14 cellular contexts compared by ENCODE assay signal in genomic region chr10:124683816-124684215, GRCh38.
DNase-seq lines count a peak whose midpoint lies in the region; ATAC-seq and TF ChIP-seq lines count a peak whose summit lies in the region.
"Had no signal": no experiment of that assay in that cellular context is flagged by ENCODE, and none has a peak within 500 bp of the region (broad histone marks: within the 10 kb centered on the region; RNA-seq: fewer than 3 reads in every experiment).

No MANE protein-coding gene starts in this region.

- WGBS in tibial nerve, 2 donors: 45 to 53% methylated on average over 5 of the region's 5 CpGs

- H3K27ac ChIP-seq in lower lobe of right lung (peak overlapping the region; percentile 47), tibial nerve (peak overlapping the region; percentile 51 to 95 (median 81))

- CTCF ChIA-PET in activated CD8-positive, alpha-beta T cell treated with anti-CD3 and anti-CD28 coated beads for 36 hours (lab: Charles Lee): interaction anchor here (1.1 to 3.0 kb wide), 5 partner anchors 10 to 58 kb away, joined by 3 to 9 read pairs (median 6); no protein-coding TSS in a partner anchor

- H3K4me3 Mint-ChIP-seq in activated naive CD4-positive, alpha-beta T cell treated with anti-CD3 and anti-CD28 coated beads, Interleukin-2, amount 50 U/mL, for 24 hours: peak overlapping the region; percentile 60
- H3K4me3 Mint-ChIP-seq in activated CD8-positive, alpha-beta T cell treated with anti-CD3 and anti-CD28 coated beads for 36 hours: no peak overlapping the region
- H3K4me3 Mint-ChIP-seq: nephron progenitor cell had no signal

- no peak for DNase-seq in activated naive CD4-positive, alpha-beta T cell treated with anti-CD3 and anti-CD28 coated beads, Interleukin-2, amount 50 U/mL, for 72 hours (ENCODE audit: low spot score in 2 of 2)
- no peak for DNase-seq in activated CD8-positive, alpha-beta T cell treated with anti-CD3 and anti-CD28 coated beads for 36 hours
- DNase-seq in lower lobe of right lung (no peak), tibial nerve (ENCODE audit: low spot score in 2 of 2) (no peak), SHP77 treated with DMSO at 0.1 percent for 48 hours (lab: John Stamatoyannopoulos, UW) (no peak), COLO829 (ENCODE audit: low spot score) (no peak), iPS-NIHi7 (ENCODE audit: extremely low spot score) (no peak)
- DNase-seq: ACHN, DMS79 treated with DMSO at 0.1 percent for 48 hours, NCI-H2227 treated with DMSO at 0.1 percent for 48 hours, nephron progenitor cell, T-helper 2 cell had no signal

- peaks cover 21% of the 10 kb centered on the region for H3K36me3 ChIP-seq in lower lobe of right lung
- H3K36me3 ChIP-seq in tibial nerve: peaks cover 0 to 20% (median 0%) of the 10 kb centered on the region in 3 donors

- H3K4me1 ChIP-seq in lower lobe of right lung (peaks cover 86% of the 10 kb centered on the region), tibial nerve (peaks cover 0 to 100% (median 75%) of the 10 kb centered on the region in 4 donors)

- H3K27me3 Mint-ChIP-seq in activated naive CD4-positive, alpha-beta T cell treated with anti-CD3 and anti-CD28 coated beads, Interleukin-2, amount 50 U/mL, for 24 hours: no peaks in the 10 kb centered on the region
- H3K27me3 Mint-ChIP-seq in activated CD8-positive, alpha-beta T cell treated with anti-CD3 and anti-CD28 coated beads for 36 hours: no peaks in the 10 kb centered on the region
- H3K27me3 Mint-ChIP-seq: activated naive CD8-positive, alpha-beta T cell had no signal

- H3K27me3 ChIP-seq in lower lobe of right lung (ENCODE audit: low read depth): no peaks in the 10 kb centered on the region
- H3K27me3 ChIP-seq in tibial nerve: no peaks in the 10 kb centered on the region

- POLR2A ChIA-PET in activated CD8-positive, alpha-beta T cell treated with anti-CD3 and anti-CD28 coated beads for 36 hours (lab: Charles Lee): interaction anchor here (1.1 to 1.8 kb wide), 3 partner anchors 11 to 32 kb away, joined by 3 to 5 read pairs (median 4); no protein-coding TSS in a partner anchor

- peaks cover 16% of the 10 kb centered on the region for H3K36me3 Mint-ChIP-seq in activated naive CD4-positive, alpha-beta T cell treated with anti-CD3 and anti-CD28 coated beads, Interleukin-2, amount 50 U/mL, for 24 hours
- H3K36me3 Mint-ChIP-seq in activated naive CD4-positive, alpha-beta T cell treated with anti-CD3 and anti-CD28 coated beads, Interleukin-2, amount 50 U/mL, for 72 hours: peaks cover 17 to 25% of the 10 kb centered on the region in 2 donors
- peaks cover 46% of the 10 kb centered on the region for H3K36me3 Mint-ChIP-seq in activated CD8-positive, alpha-beta T cell treated with anti-CD3 and anti-CD28 coated beads for 36 hours (ENCODE audit: low read depth)

- no peaks in the 10 kb centered on the region for H3K9me3 Mint-ChIP-seq in activated naive CD4-positive, alpha-beta T cell treated with anti-CD3 and anti-CD28 coated beads, Interleukin-2, amount 50 U/mL, for 24 hours
- no peaks in the 10 kb centered on the region for H3K9me3 Mint-ChIP-seq in activated naive CD4-positive, alpha-beta T cell treated with anti-CD3 and anti-CD28 coated beads, Interleukin-2, amount 50 U/mL, for 72 hours
- H3K9me3 Mint-ChIP-seq in activated CD8-positive, alpha-beta T cell treated with anti-CD3 and anti-CD28 coated beads for 36 hours: no peaks in the 10 kb centered on the region
- H3K9me3 Mint-ChIP-seq: nephron progenitor cell had no signal

- TF ChIP-seq POLR2A in tibial nerve (IDR thresholded peaks at IDR 0.05): no peak

- intact Hi-C loops in activated CD8-positive, alpha-beta T cell treated with anti-CD3 and anti-CD28 coated beads for 36 hours (cut with micrococcal nuclease): no loop called here
- intact Hi-C loops in lower lobe of right lung (cut with DNase I): no loop called here

- H3K4me3 ChIP-seq in lower lobe of right lung (no peak overlapping the region), tibial nerve (no peak overlapping the region)

- no peak for TF ChIP-seq EP300 in tibial nerve (IDR thresholded peaks at IDR 0.05)

- no peak for TF ChIP-seq CTCF in activated CD8-positive, alpha-beta T cell treated with anti-CD3 and anti-CD28 coated beads for 36 hours (IDR thresholded peaks at IDR 0.05)
- no peak for TF ChIP-seq CTCF in lower lobe of right lung (IDR thresholded peaks at IDR 0.05)
- TF ChIP-seq CTCF in tibial nerve (IDR thresholded peaks at IDR 0.05): no peak

- no peak for ATAC-seq in activated naive CD4-positive, alpha-beta T cell treated with anti-CD3 and anti-CD28 coated beads, Interleukin-2, amount 50 U/mL, for 72 hours
- no peak for ATAC-seq in activated CD8-positive, alpha-beta T cell treated with anti-CD3 and anti-CD28 coated beads for 36 hours
- no peak for ATAC-seq in lower lobe of right lung

- peaks cover 85% of the 10 kb centered on the region for H3K4me1 Mint-ChIP-seq in activated naive CD4-positive, alpha-beta T cell treated with anti-CD3 and anti-CD28 coated beads, Interleukin-2, amount 50 U/mL, for 24 hours
- H3K4me1 Mint-ChIP-seq in activated CD8-positive, alpha-beta T cell treated with anti-CD3 and anti-CD28 coated beads for 36 hours (ENCODE audit: low read depth): peaks cover 64% of the 10 kb centered on the region

- peak overlapping the region; percentile 1 for H3K27ac Mint-ChIP-seq in activated naive CD4-positive, alpha-beta T cell treated with anti-CD3 and anti-CD28 coated beads, Interleukin-2, amount 50 U/mL, for 24 hours
- no peak overlapping the region for H3K27ac Mint-ChIP-seq in activated naive CD4-positive, alpha-beta T cell treated with anti-CD3 and anti-CD28 coated beads, Interleukin-2, amount 50 U/mL, for 72 hours
- peak overlapping the region; percentile 26 for H3K27ac Mint-ChIP-seq in activated CD8-positive, alpha-beta T cell treated with anti-CD3 and anti-CD28 coated beads for 36 hours
- H3K27ac Mint-ChIP-seq: nephron progenitor cell had no signal

- H3K9me3 ChIP-seq in lower lobe of right lung: no peaks in the 10 kb centered on the region
- H3K9me3 ChIP-seq in tibial nerve: no peaks in the 10 kb centered on the region

Comparison
In these comparisons a context has a peak if more than half of its experiments do, and no peak if none do; other contexts are left out.
1. H3K27ac Mint-ChIP-seq: peak in activated naive CD4-positive, alpha-beta T cell treated with anti-CD3 and anti-CD28 coated beads, Interleukin-2, amount 50 U/mL, for 24 hours (single experiment) and activated CD8-positive, alpha-beta T cell treated with anti-CD3 and anti-CD28 coated beads for 36 hours (single experiment); none in activated naive CD4-positive, alpha-beta T cell treated with anti-CD3 and anti-CD28 coated beads, Interleukin-2, amount 50 U/mL, for 72 hours (0 of 2).